1 cellular context compared by ENCODE assay signal in the genomic region with DNA sequence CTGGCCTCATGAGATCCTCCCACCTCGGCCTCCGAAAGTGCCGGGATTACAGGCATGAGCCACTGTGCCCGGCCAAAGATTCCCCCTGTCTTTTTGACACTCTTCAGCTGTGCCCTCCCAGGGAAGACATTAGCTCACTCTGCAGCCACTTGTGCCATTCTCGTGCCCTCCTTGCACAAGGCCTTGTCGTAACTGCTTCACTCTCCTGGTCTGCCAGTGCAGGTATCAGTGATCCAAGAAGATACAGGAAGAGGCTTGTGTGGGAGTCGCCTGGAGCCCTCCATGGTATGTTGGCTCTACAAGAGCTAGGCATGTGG.
TF ChIP-seq lines count a peak whose summit lies in the region.

No MANE protein-coding gene starts in this region.

TF ChIP-seq in H1, 55 proteins besides CTCF, POLR2A, EP300 and RAD21:
- TF ChIP-seq ZNF274 (IDR thresholded peaks at IDR 0.05; ENCODE audit: borderline replicate concordance, extremely low read depth, low read length) (no peak), SUZ12 (IDR thresholded peaks at IDR 0.05; ENCODE audit: low read length) (no peak), CHD1 (IDR thresholded peaks at IDR 0.05; ENCODE audit: low read depth, low read length) (no peak), SIX5 (IDR thresholded peaks at IDR 0.05; ENCODE audit: low read depth, low read length) (no peak), BCL11A (IDR thresholded peaks at IDR 0.05; ENCODE audit: low read depth in 2 of 2, low read length in 2 of 2) (no peak), HDAC2 (IDR thresholded peaks at IDR 0.05; ENCODE audit: borderline replicate concordance in 1 of 2, low read depth in 2 of 2, low read length in 2 of 2) (no peak), JUND (IDR thresholded peaks at IDR 0.05; ENCODE audit: low read length) (no peak), POU5F1 (IDR thresholded peaks at IDR 0.05; ENCODE audit: low read depth, low read length) (no peak), SP2 (IDR thresholded peaks at IDR 0.05; ENCODE audit: low read length) (no peak), EGR1 (IDR thresholded peaks at IDR 0.05; ENCODE audit: borderline replicate concordance, low read depth, low read length) (no peak), PHF8 (conservative IDR thresholded peaks at IDR 0.05; ENCODE audit: low read depth, low read length) (no peak), ASH2L (IDR thresholded peaks at IDR 0.05; ENCODE audit: low read length) (no peak), NANOG (IDR thresholded peaks at IDR 0.05; ENCODE audit: insufficient read depth, low read depth, low read length, poor library complexity, severe bottlenecking) (no peak), MAFK (IDR thresholded peaks at IDR 0.05; ENCODE audit: low read depth, low read length) (no peak)
- TF ChIP-seq, protein P1, sequence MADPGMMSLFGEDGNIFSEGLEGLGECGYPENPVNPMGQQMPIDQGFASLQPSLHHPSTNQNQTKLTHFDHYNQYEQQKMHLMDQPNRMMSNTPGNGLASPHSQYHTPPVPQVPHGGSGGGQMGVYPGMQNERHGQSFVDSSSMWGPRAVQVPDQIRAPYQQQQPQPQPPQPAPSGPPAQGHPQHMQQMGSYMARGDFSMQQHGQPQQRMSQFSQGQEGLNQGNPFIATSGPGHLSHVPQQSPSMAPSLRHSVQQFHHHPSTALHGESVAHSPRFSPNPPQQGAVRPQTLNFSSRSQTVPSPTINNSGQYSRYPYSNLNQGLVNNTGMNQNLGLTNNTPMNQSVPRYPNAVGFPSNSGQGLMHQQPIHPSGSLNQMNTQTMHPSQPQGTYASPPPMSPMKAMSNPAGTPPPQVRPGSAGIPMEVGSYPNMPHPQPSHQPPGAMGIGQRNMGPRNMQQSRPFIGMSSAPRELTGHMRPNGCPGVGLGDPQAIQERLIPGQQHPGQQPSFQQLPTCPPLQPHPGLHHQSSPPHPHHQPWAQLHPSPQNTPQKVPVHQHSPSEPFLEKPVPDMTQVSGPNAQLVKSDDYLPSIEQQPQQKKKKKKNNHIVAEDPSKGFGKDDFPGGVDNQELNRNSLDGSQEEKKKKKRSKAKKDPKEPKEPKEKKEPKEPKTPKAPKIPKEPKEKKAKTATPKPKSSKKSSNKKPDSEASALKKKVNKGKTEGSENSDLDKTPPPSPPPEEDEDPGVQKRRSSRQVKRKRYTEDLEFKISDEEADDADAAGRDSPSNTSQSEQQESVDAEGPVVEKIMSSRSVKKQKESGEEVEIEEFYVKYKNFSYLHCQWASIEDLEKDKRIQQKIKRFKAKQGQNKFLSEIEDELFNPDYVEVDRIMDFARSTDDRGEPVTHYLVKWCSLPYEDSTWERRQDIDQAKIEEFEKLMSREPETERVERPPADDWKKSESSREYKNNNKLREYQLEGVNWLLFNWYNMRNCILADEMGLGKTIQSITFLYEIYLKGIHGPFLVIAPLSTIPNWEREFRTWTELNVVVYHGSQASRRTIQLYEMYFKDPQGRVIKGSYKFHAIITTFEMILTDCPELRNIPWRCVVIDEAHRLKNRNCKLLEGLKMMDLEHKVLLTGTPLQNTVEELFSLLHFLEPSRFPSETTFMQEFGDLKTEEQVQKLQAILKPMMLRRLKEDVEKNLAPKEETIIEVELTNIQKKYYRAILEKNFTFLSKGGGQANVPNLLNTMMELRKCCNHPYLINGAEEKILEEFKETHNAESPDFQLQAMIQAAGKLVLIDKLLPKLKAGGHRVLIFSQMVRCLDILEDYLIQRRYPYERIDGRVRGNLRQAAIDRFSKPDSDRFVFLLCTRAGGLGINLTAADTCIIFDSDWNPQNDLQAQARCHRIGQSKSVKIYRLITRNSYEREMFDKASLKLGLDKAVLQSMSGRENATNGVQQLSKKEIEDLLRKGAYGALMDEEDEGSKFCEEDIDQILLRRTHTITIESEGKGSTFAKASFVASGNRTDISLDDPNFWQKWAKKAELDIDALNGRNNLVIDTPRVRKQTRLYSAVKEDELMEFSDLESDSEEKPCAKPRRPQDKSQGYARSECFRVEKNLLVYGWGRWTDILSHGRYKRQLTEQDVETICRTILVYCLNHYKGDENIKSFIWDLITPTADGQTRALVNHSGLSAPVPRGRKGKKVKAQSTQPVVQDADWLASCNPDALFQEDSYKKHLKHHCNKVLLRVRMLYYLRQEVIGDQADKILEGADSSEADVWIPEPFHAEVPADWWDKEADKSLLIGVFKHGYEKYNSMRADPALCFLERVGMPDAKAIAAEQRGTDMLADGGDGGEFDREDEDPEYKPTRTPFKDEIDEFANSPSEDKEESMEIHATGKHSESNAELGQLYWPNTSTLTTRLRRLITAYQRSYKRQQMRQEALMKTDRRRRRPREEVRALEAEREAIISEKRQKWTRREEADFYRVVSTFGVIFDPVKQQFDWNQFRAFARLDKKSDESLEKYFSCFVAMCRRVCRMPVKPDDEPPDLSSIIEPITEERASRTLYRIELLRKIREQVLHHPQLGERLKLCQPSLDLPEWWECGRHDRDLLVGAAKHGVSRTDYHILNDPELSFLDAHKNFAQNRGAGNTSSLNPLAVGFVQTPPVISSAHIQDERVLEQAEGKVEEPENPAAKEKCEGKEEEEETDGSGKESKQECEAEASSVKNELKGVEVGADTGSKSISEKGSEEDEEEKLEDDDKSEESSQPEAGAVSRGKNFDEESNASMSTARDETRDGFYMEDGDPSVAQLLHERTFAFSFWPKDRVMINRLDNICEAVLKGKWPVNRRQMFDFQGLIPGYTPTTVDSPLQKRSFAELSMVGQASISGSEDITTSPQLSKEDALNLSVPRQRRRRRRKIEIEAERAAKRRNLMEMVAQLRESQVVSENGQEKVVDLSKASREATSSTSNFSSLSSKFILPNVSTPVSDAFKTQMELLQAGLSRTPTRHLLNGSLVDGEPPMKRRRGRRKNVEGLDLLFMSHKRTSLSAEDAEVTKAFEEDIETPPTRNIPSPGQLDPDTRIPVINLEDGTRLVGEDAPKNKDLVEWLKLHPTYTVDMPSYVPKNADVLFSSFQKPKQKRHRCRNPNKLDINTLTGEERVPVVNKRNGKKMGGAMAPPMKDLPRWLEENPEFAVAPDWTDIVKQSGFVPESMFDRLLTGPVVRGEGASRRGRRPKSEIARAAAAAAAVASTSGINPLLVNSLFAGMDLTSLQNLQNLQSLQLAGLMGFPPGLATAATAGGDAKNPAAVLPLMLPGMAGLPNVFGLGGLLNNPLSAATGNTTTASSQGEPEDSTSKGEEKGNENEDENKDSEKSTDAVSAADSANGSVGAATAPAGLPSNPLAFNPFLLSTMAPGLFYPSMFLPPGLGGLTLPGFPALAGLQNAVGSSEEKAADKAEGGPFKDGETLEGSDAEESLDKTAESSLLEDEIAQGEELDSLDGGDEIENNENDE (IDR thresholded peaks at IDR 0.05; ENCODE audit: insufficient replicate concordance, low read length), result no peak
